In genomic region chr2:52934354-52934898, GRCh38 we compare ENCODE assay signal across 8 cellular contexts.
DNase-seq lines count a peak whose midpoint lies in the region; ATAC-seq lines count a peak whose summit lies in the region.

No MANE protein-coding gene starts in this region.

- ATAC-seq in GM18508 (IDR thresholded peaks at IDR 0.05; ENCODE audit: insufficient read depth, unreplicated experiment) (peak; percentile 68), HG02759 (IDR thresholded peaks at IDR 0.05; ENCODE audit: unreplicated experiment) (peak; percentile 76), GM19455 (IDR thresholded peaks at IDR 0.05; ENCODE audit: unreplicated experiment) (no peak)

- DNase-seq in OCI-M1 (lab: John Stamatoyannopoulos, UW) (peak; percentile 40), kidney tubule cell (ENCODE audit: low spot score) (peak; percentile 84), NCI-H2196 (lab: John Stamatoyannopoulos, UW; ENCODE audit: unreplicated experiment) (no peak)
- no peak for DNase-seq in activated CD8-positive, alpha-beta memory T cell treated with anti-CD3 and anti-CD28 coated beads, Interleukin-2, amount 50 U/mL, for 4 hours
- DNase-seq in activated CD8-positive, alpha-beta memory T cell treated with anti-CD3 and anti-CD28 coated beads, Interleukin-2, amount 50 U/mL, for 48 hours, result no peak

Comparison
In these comparisons a context has a peak if more than half of its experiments do, and no peak if none do; other contexts are left out.
1. DNase-seq: peak in OCI-M1 (single experiment) and kidney tubule cell (single experiment); none in activated CD8-positive, alpha-beta memory T cell treated with anti-CD3 and anti-CD28 coated beads, Interleukin-2, amount 50 U/mL, for 4 hours (single experiment), NCI-H2196 (single experiment) and activated CD8-positive, alpha-beta memory T cell treated with anti-CD3 and anti-CD28 coated beads, Interleukin-2, amount 50 U/mL, for 48 hours (single experiment).